In the genomic region with DNA sequence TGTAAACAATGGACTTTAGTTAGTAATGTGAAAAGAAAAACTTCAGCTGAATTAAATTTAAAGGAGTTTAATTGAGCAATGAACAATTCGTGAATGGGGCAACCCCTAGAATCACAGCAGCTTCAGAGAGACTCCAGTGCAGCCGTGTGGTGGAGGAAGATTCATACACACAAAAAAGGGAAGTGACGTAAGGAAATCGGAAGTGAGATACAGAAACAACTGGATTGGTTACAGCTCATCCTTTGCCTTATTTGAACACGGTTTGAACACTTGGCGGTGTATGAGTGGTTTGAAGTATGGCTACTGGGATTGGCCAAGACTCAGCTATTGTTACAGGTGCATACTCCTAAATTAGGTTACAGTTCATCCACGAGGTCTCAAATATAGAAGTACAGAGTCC, we compare ENCODE assay signal across 1 cellular context.
TF ChIP-seq lines count a peak whose summit lies in the region.

No MANE protein-coding gene starts in this region.

TF ChIP-seq in K562, 482 proteins besides CTCF, POLR2A, EP300 and RAD21 (continued from another document):
- TF ChIP-seq, protein P1, sequence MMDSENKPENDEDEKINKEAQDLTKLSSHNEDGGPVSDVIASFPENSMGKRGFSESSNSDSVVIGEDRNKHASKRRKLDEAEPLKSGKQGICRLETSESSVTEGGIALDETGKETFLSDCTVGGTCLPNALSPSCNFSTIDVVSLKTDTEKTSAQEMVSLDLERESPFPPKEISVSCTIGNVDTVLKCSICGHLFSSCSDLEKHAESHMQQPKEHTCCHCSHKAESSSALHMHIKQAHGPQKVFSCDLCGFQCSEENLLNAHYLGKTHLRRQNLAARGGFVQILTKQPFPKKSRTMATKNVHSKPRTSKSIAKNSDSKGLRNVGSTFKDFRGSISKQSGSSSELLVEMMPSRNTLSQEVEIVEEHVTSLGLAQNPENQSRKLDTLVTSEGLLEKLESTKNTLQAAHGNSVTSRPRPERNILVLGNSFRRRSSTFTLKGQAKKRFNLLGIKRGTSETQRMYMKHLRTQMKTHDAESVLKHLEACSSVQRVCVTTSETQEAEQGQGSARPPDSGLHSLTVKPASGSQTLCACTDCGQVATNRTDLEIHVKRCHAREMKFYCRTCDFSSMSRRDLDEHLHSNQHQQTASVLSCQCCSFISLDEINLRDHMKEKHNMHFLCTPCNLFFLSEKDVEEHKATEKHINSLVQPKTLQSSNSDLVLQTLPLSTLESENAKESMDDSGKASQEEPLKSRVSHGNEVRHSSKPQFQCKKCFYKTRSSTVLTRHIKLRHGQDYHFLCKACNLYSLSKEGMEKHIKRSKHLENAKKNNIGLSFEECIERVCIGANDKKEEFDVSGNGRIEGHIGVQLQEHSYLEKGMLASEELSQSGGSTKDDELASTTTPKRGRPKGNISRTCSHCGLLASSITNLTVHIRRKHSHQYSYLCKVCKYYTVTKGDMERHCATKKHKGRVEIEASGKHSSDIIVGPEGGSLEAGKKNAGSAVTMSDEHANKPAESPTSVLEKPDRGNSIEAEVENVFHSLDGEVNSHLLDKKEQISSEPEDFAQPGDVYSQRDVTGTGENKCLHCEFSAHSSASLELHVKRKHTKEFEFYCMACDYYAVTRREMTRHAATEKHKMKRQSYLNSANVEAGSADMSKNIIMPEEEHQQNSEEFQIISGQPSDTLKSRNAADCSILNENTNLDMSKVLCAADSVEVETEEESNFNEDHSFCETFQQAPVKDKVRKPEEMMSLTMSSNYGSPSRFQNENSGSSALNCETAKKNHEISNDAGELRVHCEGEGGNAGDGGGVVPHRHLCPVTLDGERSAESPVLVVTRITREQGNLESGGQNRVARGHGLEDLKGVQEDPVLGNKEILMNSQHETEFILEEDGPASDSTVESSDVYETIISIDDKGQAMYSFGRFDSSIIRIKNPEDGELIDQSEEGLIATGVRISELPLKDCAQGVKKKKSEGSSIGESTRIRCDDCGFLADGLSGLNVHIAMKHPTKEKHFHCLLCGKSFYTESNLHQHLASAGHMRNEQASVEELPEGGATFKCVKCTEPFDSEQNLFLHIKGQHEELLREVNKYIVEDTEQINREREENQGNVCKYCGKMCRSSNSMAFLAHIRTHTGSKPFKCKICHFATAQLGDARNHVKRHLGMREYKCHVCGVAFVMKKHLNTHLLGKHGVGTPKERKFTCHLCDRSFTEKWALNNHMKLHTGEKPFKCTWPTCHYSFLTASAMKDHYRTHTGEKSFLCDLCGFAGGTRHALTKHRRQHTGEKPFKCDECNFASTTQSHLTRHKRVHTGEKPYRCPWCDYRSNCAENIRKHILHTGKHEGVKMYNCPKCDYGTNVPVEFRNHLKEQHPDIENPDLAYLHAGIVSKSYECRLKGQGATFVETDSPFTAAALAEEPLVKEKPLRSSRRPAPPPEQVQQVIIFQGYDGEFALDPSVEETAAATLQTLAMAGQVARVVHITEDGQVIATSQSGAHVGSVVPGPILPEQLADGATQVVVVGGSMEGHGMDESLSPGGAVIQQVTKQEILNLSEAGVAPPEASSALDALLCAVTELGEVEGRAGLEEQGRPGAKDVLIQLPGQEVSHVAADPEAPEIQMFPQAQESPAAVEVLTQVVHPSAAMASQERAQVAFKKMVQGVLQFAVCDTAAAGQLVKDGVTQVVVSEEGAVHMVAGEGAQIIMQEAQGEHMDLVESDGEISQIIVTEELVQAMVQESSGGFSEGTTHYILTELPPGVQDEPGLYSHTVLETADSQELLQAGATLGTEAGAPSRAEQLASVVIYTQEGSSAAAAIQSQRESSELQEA (IDR thresholded peaks at IDR 0.05; ENCODE audit: low read depth): no peak
- TF ChIP-seq ATF1 (CRISPR knock-in tag; IDR thresholded peaks at IDR 0.05): no peak
- peak; percentile 51 for TF ChIP-seq ATF1 (tag; IDR thresholded peaks at IDR 0.05)
- TF ChIP-seq, protein P2, sequence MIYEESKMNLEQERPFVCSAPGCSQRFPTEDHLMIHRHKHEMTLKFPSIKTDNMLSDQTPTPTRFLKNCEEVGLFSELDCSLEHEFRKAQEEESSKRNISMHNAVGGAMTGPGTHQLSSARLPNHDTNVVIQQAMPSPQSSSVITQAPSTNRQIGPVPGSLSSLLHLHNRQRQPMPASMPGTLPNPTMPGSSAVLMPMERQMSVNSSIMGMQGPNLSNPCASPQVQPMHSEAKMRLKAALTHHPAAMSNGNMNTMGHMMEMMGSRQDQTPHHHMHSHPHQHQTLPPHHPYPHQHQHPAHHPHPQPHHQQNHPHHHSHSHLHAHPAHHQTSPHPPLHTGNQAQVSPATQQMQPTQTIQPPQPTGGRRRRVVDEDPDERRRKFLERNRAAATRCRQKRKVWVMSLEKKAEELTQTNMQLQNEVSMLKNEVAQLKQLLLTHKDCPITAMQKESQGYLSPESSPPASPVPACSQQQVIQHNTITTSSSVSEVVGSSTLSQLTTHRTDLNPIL (CRISPR knock-in tag; IDR thresholded peaks at IDR 0.05): no peak
- peak; percentile 50 for TF ChIP-seq MYBL2 (IDR thresholded peaks at IDR 0.05; ENCODE audit: low read depth)
- no peak for TF ChIP-seq MYBL2 (CRISPR knock-in tag; IDR thresholded peaks at IDR 0.05; ENCODE audit: borderline replicate concordance)
- TF ChIP-seq, protein P3, sequence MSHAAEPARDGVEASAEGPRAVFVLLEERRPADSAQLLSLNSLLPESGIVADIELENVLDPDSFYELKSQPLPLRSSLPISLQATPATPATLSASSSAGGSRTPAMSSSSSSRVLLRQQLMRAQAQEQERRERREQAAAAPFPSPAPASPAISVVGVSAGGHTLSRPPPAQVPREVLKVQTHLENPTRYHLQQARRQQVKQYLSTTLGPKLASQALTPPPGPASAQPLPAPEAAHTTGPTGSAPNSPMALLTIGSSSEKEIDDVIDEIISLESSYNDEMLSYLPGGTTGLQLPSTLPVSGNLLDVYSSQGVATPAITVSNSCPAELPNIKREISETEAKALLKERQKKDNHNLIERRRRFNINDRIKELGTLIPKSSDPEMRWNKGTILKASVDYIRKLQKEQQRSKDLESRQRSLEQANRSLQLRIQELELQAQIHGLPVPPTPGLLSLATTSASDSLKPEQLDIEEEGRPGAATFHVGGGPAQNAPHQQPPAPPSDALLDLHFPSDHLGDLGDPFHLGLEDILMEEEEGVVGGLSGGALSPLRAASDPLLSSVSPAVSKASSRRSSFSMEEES (CRISPR knock-in tag; IDR thresholded peaks at IDR 0.05): no peak
- 0 out of 4 replicates have a peak, but pooled peaks of 1 of the 2 experiments have one; percentile 58 for TF ChIP-seq SRF (CRISPR knock-in tag; IDR thresholded peaks at IDR 0.05)
- no peak for TF ChIP-seq YBX1 (IDR thresholded peaks at IDR 0.05)
- no peak for TF ChIP-seq ZBED1 (IDR thresholded peaks at IDR 0.05)
- no peak for TF ChIP-seq ARID2 (IDR thresholded peaks at IDR 0.05)
- no peak for TF ChIP-seq ZNF431 (CRISPR knock-in tag; IDR thresholded peaks at IDR 0.05)
- TF ChIP-seq XRCC4 (IDR thresholded peaks at IDR 0.05; ENCODE audit: extremely low read depth, insufficient read depth, insufficient read length): no peak
- TF ChIP-seq SMAD2 (IDR thresholded peaks at IDR 0.05; ENCODE audit: low read depth, low read length): no peak
- TF ChIP-seq SPI1 (IDR thresholded peaks at IDR 0.05; ENCODE audit: borderline replicate concordance, low read depth, low read length): peak; percentile 91
- peak; percentile 80 for TF ChIP-seq FOXM1 (IDR thresholded peaks at IDR 0.05; ENCODE audit: low read depth)
- no peak for TF ChIP-seq FOXM1 (CRISPR knock-in tag; IDR thresholded peaks at IDR 0.05; ENCODE audit: low read depth)
- TF ChIP-seq, protein P4, sequence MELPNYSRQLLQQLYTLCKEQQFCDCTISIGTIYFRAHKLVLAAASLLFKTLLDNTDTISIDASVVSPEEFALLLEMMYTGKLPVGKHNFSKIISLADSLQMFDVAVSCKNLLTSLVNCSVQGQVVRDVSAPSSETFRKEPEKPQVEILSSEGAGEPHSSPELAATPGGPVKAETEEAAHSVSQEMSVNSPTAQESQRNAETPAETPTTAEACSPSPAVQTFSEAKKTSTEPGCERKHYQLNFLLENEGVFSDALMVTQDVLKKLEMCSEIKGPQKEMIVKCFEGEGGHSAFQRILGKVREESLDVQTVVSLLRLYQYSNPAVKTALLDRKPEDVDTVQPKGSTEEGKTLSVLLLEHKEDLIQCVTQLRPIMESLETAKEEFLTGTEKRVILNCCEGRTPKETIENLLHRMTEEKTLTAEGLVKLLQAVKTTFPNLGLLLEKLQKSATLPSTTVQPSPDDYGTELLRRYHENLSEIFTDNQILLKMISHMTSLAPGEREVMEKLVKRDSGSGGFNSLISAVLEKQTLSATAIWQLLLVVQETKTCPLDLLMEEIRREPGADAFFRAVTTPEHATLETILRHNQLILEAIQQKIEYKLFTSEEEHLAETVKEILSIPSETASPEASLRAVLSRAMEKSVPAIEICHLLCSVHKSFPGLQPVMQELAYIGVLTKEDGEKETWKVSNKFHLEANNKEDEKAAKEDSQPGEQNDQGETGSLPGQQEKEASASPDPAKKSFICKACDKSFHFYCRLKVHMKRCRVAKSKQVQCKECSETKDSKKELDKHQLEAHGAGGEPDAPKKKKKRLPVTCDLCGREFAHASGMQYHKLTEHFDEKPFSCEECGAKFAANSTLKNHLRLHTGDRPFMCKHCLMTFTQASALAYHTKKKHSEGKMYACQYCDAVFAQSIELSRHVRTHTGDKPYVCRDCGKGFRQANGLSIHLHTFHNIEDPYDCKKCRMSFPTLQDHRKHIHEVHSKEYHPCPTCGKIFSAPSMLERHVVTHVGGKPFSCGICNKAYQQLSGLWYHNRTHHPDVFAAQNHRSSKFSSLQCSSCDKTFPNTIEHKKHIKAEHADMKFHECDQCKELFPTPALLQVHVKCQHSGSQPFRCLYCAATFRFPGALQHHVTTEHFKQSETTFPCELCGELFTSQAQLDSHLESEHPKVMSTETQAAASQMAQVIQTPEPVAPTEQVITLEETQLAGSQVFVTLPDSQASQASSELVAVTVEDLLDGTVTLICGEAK (IDR thresholded peaks at IDR 0.05): peak; percentile 78
- TF ChIP-seq, protein P4 (CRISPR knock-in tag; IDR thresholded peaks at IDR 0.05): no peak
TF ChIP-seq in K562: peak in this region for 8.
